ENCODE assay signal across 20 cellular contexts in the genomic region with DNA sequence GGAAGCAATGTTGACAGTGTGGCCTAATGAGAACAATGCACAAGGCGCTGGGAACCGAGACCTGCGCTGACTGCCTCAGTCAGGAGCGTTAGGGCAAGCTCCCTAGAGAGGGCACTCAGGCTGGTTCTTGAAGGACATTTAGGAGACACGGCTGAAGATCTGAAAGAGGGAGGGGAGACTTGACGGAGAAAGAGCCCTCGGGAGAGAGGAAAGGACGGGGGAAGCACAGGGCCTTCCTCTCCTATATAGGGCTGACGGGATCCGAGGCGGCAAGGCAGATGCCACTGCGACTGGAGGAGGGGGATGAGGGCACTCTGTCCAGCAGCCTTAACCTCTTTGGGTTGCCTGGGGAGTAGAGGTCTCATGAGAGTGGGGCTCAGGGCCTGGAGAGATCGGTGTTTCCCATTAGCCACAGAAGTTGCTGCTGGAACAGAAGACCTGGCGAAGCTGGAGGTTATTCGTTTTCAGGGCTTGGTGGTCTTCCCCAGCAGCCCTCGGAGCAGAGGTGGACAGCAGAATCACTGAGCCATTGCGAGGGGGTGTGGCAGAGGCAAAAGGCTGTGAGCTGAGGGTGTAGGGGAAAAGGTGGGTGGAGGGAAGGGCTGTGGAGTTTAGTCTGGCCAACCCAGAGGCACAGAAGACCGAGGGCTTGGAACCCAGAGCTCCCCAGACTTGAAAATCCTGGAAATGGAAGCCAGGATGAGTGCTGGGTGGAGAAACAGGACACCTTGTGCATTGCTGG. TPM values are rescaled to one million over a fixed set of nuclear protein-coding genes. Genes with fewer than 3 reads are reported as not detected.
DNase-seq lines count a peak whose midpoint lies in the region; ATAC-seq, FAIRE-seq and TF ChIP-seq lines count a peak whose summit lies in the region.
"Had no signal": no experiment of that assay in that cellular context is flagged by ENCODE, and none has a peak within 500 bp of the region (broad histone marks: within the 10 kb centered on the region; RNA-seq: fewer than 3 reads in every experiment).

No MANE protein-coding gene starts in this region.

- H3K36me3 ChIP-seq in K562 (ENCODE audit: control insufficient read depth, insufficient read depth, low read length) (no peaks in the 10 kb centered on the region), upper lobe of right lung (no peaks in the 10 kb centered on the region)
- H3K36me3 ChIP-seq: BE2C had no signal

- TF ChIP-seq EP300 in K562 (IDR thresholded peaks at IDR 0.05; ENCODE audit: low read length): no peak

- ATAC-seq in K562 (no peak), upper lobe of right lung (no peak)
- ATAC-seq: GM12878 had no signal

- no peak overlapping the region for H2AFZ ChIP-seq in K562 (ENCODE audit: low read depth, low read length)

- in situ Hi-C loops in K562 (cut with MboI): no loop called here

- intact Hi-C loops in K562 (cut with micrococcal nuclease) (loop anchor here (10.0 kb wide), 1 partner anchor 125 kb away; no protein-coding TSS in a partner anchor), upper lobe of right lung (cut with DNase I) (no loop called here)

- H3K4me1 ChIP-seq in K562 (replicated peaks in 1 of 2; ENCODE audit: control insufficient read depth in 2 of 2, insufficient read depth in 2 of 2, low read length in 2 of 2) (peaks cover 0 to 10% of the 10 kb centered on the region in 2 experiments; a peak in 3 of 5 replicates), upper lobe of right lung (no peaks in the 10 kb centered on the region)
- H3K4me1 ChIP-seq: BE2C had no signal

- no peaks in the 10 kb centered on the region for H4K20me1 ChIP-seq in K562 (replicated peaks; ENCODE audit: control insufficient read depth, insufficient read depth, low read length)

- BruUV-seq in K562 (replicated peaks; lab: Mats Ljungman, UMichigan): no TSS peak

- H3K36me3 Mint-ChIP-seq in nephron progenitor cell (ENCODE audit: low read depth): peaks cover 38% of the 10 kb centered on the region

- WGBS in K562 (ENCODE audit: insufficient coverage, low coverage, missing lambda C conversion rate): 13% methylated on average over 18 of the region's 18 CpGs

- H3K27ac ChIP-seq in K562 (ENCODE audit: extremely low read depth, low read depth, low read length): no peak overlapping the region
- no peak overlapping the region for H3K27ac ChIP-seq in upper lobe of right lung
- H3K27ac ChIP-seq: RWPE1 had no signal

- no peak overlapping the region for H3K4me3 Mint-ChIP-seq in nephron progenitor cell
- H3K4me3 Mint-ChIP-seq: CD4-positive, alpha-beta T cell had no signal

- peak overlapping the region in 1 of 2 experiments; percentile 17; a peak in 1 of 4 replicates for H3K9ac ChIP-seq in K562 (ENCODE audit: insufficient read depth in 1 of 2, low read depth in 2 of 2, low read length in 2 of 2)

- no peak for TF ChIP-seq RAD21 in K562 (CRISPR knock-in tag; conservative IDR thresholded peaks at IDR 0.05 in 1 of 2, IDR thresholded peaks at IDR 0.05 in 1 of 2)

- H3K4me2 ChIP-seq in K562 (ENCODE audit: insufficient read depth, low read length): no peak overlapping the region

- H3K79me2 ChIP-seq in K562 (ENCODE audit: control insufficient read depth, insufficient read depth, low read length): no peaks in the 10 kb centered on the region

- H3K4me1 Mint-ChIP-seq in nephron progenitor cell: peaks cover 25% of the 10 kb centered on the region

- TF ChIP-seq CTCF in K562 (IDR thresholded peaks at IDR 0.05 in 2 of 3, conservative IDR thresholded peaks at IDR 0.05 in 1 of 3; ENCODE audit: insufficient read depth in 2 of 3, low read depth in 1 of 3, low read length in 3 of 3) (no peak), nephron progenitor cell (IDR thresholded peaks at IDR 0.05) (no peak), upper lobe of right lung (IDR thresholded peaks at IDR 0.05) (no peak)

- H3K9me3 ChIP-seq in K562 (replicated peaks; ENCODE audit: control insufficient read depth, insufficient read depth, low read depth, low read length) (no peaks in the 10 kb centered on the region), upper lobe of right lung (no peaks in the 10 kb centered on the region)
- H3K9me3 ChIP-seq: BE2C, Caco-2 had no signal

- peaks cover 11% of the 10 kb centered on the region for H3K27me3 Mint-ChIP-seq in nephron progenitor cell (ENCODE audit: low read depth, poor library complexity)
- H3K27me3 Mint-ChIP-seq: CD4-positive, alpha-beta T cell had no signal

- H3K4me3 ChIP-seq in K562 (no peak overlapping the region), upper lobe of right lung (no peak overlapping the region)
- H3K4me3 ChIP-seq: GM12878 had no signal

- DNase-seq in activated CD8-positive, alpha-beta memory T cell treated with anti-CD3 and anti-CD28 coated beads, Interleukin-2, amount 50 U/mL, for 48 hours: peak; percentile 42
- no peak for DNase-seq in activated CD8-positive, alpha-beta memory T cell treated with anti-CD3 and anti-CD28 coated beads for 24 hours
- DNase-seq in K562 (ENCODE audit: extremely low read depth in 1 of 4, low spot score in 3 of 4): no peak
- no peak for DNase-seq in nephron progenitor cell
- peak; percentile 53 for DNase-seq in upper lobe of right lung
- DNase-seq in activated T-cell treated with anti-CD3 and anti-CD28 coated beads for 4 hours: no peak
- DNase-seq in NCI-H1436 (lab: John Stamatoyannopoulos, UW): no peak
- DNase-seq: BE2C; Caco-2; CD4-positive, alpha-beta T cell; HCEC 1CT; NCI-H1092 treated with DMSO at 0.1 percent for 48 hours; NCI-H2081 treated with DMSO at 0.1 percent for 48 hours; NCI-H510A treated with DMSO at 0.1 percent for 48 hours; NCI-H774 had no signal

- FAIRE-seq in K562 (lab: Jason Lieb, UNC): no peak
- FAIRE-seq: A204.1, GM12878, HTR-8/SVneo had no signal

- CTCF ChIA-PET in K562 (lab: Yijun Ruan, JAX; ENCODE audit: low intra/inter-chr PET ratio): no interaction called here

- H3K27me3 ChIP-seq in K562 (ENCODE audit: control insufficient read depth in 2 of 2, insufficient read depth in 2 of 2, low read length in 2 of 2) (peaks cover 19 to 25% of the 10 kb centered on the region in 2 experiments; a peak in 4 of 5 replicates), upper lobe of right lung (no peaks in the 10 kb centered on the region)
- H3K27me3 ChIP-seq: BE2C had no signal

- H3K9me3 Mint-ChIP-seq in nephron progenitor cell: peaks cover 12% of the 10 kb centered on the region

- no peaks in the 10 kb centered on the region for H3K9me1 ChIP-seq in K562 (ENCODE audit: control insufficient read depth, insufficient read depth, low read length)

- POLR2A ChIA-PET in K562 (lab: Yijun Ruan, JAX): interaction anchor here (0.7 kb wide), 1 partner anchor 542 kb away, joined by 4 read pairs; no protein-coding TSS in a partner anchor

- H3K27ac Mint-ChIP-seq in nephron progenitor cell: peak overlapping the region; percentile 84
- H3K27ac Mint-ChIP-seq: CD4-positive, alpha-beta T cell had no signal

- no peak for TF ChIP-seq POLR2A in K562 (conservative IDR thresholded peaks at IDR 0.05)

TF ChIP-seq in K562, 482 proteins besides CTCF, POLR2A, EP300 and RAD21 (continues in another document):
- TF ChIP-seq ZFP30 (CRISPR knock-in tag; IDR thresholded peaks at IDR 0.05; ENCODE audit: borderline replicate concordance) (no peak), SIN3B (IDR thresholded peaks at IDR 0.05; ENCODE audit: low read depth) (no peak), MCM3 (IDR thresholded peaks at IDR 0.05) (no peak), NR2F6 (CRISPR knock-in tag; IDR thresholded peaks at IDR 0.05) (no peak), ZNF143 (CRISPR knock-in tag; IDR thresholded peaks at IDR 0.05) (no peak), TOE1 (IDR thresholded peaks at IDR 0.05; ENCODE audit: borderline replicate concordance) (no peak), TOE1 (CRISPR knock-in tag; IDR thresholded peaks at IDR 0.05; ENCODE audit: borderline replicate concordance, low read depth) (no peak), CBFB (CRISPR knock-in tag; IDR thresholded peaks at IDR 0.05) (0 out of 2 replicates have a peak, but pooled peaks have one; percentile 40)
- TF ChIP-seq, protein P1, sequence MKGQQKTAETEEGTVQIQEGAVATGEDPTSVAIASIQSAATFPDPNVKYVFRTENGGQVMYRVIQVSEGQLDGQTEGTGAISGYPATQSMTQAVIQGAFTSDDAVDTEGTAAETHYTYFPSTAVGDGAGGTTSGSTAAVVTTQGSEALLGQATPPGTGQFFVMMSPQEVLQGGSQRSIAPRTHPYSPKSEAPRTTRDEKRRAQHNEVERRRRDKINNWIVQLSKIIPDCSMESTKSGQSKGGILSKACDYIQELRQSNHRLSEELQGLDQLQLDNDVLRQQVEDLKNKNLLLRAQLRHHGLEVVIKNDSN (CRISPR knock-in tag; IDR thresholded peaks at IDR 0.05): peak; percentile 5; the same call in 1 of the 2 replicates
- TF ChIP-seq, protein P2, sequence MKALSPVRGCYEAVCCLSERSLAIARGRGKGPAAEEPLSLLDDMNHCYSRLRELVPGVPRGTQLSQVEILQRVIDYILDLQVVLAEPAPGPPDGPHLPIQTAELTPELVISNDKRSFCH (CRISPR knock-in tag; IDR thresholded peaks at IDR 0.05): no peak
- TF ChIP-seq, protein P2 (tag; IDR thresholded peaks at IDR 0.05): no peak

RNA-seq across cellular contexts. Expression of a gene that starts 36.0 kb away (rescaled TPM):
- 0.32 and 1.4 TPM in 2 replicates for total RNA-seq in K562 (2011; cell fraction: chromatin; rRNA removed; ENCODE audit: low replicate concordance)
- total RNA-seq in K562 (2011; cell fraction: nucleolus; rRNA removed): 2.3 and 3.4 TPM in 2 replicates
- total RNA-seq in K562 (2011; cell fraction: nucleoplasm; rRNA removed): 0.92 and 1.5 TPM in 2 replicates
- total RNA-seq in K562 (2014; rRNA removed) (1.6 and 4.1 TPM in 2 replicates), K562 (2014; rRNA removed; fragmentation: Illumina TruSeq; extraction: Trizol) (0.73 and 0.87 TPM in 2 replicates), K562 (2015; rRNA removed; fragmentation: Illumina TruSeq; extraction: Trizol) (1.5 and 1.8 TPM in 2 replicates), K562 (2021) (5.4 and 5.5 TPM in 2 replicates), upper lobe of right lung (not detected)
- polyA plus RNA-seq in K562 (2011; rRNA removed) (0.84 and 26.0 TPM in 2 replicates), K562 (2014; fragmentation: Illumina TruSeq; extraction: Trizol) (1.9 and 2.9 TPM in 2 replicates), K562 (2014; fragmentation: Nextera tagmentation; extraction: Ambion mirVana) (1 to 10 TPM in 1 of 2 experiments, under 1 TPM in 1; 0.94 to 2.1 TPM), K562 (2014; rRNA removed) (5.3 and 7.1 TPM in 2 replicates)
- 4.2 and 37.0 TPM in 2 replicates for polyA plus RNA-seq in K562 (2011; cell fraction: cytosol; rRNA removed)
- polyA plus RNA-seq in K562 (2011; cell fraction: nucleus; rRNA removed): 2.4 and 31.5 TPM in 2 replicates
- polyA plus RNA-seq in K562 (2012): 4.2 and 5.7 TPM in 2 replicates
- 2.2 TPM in 1 of 2 replicates, not detected in the other for polyA minus RNA-seq in K562 (2011; rRNA and poly(A)+ RNA removed)
- 2.9 TPM in 1 of 2 replicates, not detected in the other for polyA minus RNA-seq in K562 (2011; cell fraction: cytosol; rRNA and poly(A)+ RNA removed)
- polyA minus RNA-seq in K562 (2011; cell fraction: nucleus; rRNA and poly(A)+ RNA removed): 0.67 and 9.7 TPM in 2 replicates
- total RNA-seq: Caco-2; CD4-positive, alpha-beta T cell; GM12878; LHCN-M2 had no signal
- polyA plus RNA-seq: GM12878 had no signal

Comparison
In these comparisons a context has a peak if more than half of its experiments do, and no peak if none do; other contexts are left out.
1. DNase-seq: peak in activated CD8-positive, alpha-beta memory T cell treated with anti-CD3 and anti-CD28 coated beads, Interleukin-2, amount 50 U/mL, for 48 hours (single experiment) and upper lobe of right lung (single experiment); none in activated CD8-positive, alpha-beta memory T cell treated with anti-CD3 and anti-CD28 coated beads for 24 hours (single experiment), K562 (0 of 4), nephron progenitor cell (single experiment), activated T-cell treated with anti-CD3 and anti-CD28 coated beads for 4 hours (single experiment) and NCI-H1436 (single experiment).